Comparison of ENCODE assay signal across 24 cellular contexts in the genomic region with DNA sequence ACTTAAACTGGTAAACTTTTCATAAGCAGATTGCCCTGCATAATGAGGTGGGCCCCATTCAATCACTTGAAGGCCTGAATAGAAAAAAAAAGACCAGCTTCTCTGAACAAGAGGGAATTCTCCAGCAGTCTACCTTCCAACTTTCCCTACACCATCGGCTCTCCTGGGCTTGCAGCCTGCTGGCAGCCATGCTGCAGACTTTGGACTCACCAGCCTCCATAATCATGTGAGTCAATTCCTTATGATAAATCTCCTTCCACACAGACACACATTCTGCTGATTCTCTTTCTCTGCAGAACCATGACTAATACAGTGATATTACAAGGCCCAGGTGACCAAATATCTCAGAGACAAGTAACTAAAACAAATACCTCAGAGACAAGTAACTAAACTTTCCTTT.
DNase-seq lines count a peak whose midpoint lies in the region; ATAC-seq, FAIRE-seq and TF ChIP-seq lines count a peak whose summit lies in the region.
"Had no signal": no experiment of that assay in that cellular context is flagged by ENCODE, and none has a peak within 500 bp of the region (broad histone marks: within the 10 kb centered on the region; RNA-seq: fewer than 3 reads in every experiment).

No MANE protein-coding gene starts in this region.

- H3K4me1 ChIP-seq in astrocyte (ENCODE audit: insufficient read depth, low read length) (peaks cover under 1% of the 10 kb centered on the region), foreskin keratinocyte (no peaks in the 10 kb centered on the region)
- H3K4me1 ChIP-seq: tibial artery had no signal

- ATAC-seq in foreskin keratinocyte = peak; percentile 81
- no peak for ATAC-seq in sciatic nerve
- no peak for ATAC-seq in GM19463 (IDR thresholded peaks at IDR 0.05; ENCODE audit: unreplicated experiment)
- ATAC-seq: SK-N-SH treated with all-trans-retinoic acid at 6 μM for 48 hours, WTC11 had no signal

- no peaks in the 10 kb centered on the region for H3K79me2 ChIP-seq in astrocyte (ENCODE audit: insufficient read depth, low read length)

- H2AFZ ChIP-seq in astrocyte (ENCODE audit: low read depth, low read length) = no peak overlapping the region

- H3K4me1 Mint-ChIP-seq in astrocyte (ENCODE audit: low read depth, unreplicated experiment) = peaks cover 2% of the 10 kb centered on the region
- H3K4me1 Mint-ChIP-seq: activated naive CD8-positive, alpha-beta T cell treated with anti-CD3 and anti-CD28 coated beads, Interleukin-2, amount 10 ng/mL, durations not matched to agents 7 days and 5 days had no signal

- no peaks in the 10 kb centered on the region for H3K27me3 Mint-ChIP-seq in astrocyte (ENCODE audit: low read depth, unreplicated experiment)

- H4K20me1 ChIP-seq in astrocyte (ENCODE audit: insufficient read depth, low read length) = no peaks in the 10 kb centered on the region

- no peaks in the 10 kb centered on the region for H3K27me3 ChIP-seq in astrocyte (ENCODE audit: insufficient read depth, low read length)
- H3K27me3 ChIP-seq in foreskin keratinocyte = no peaks in the 10 kb centered on the region
- H3K27me3 ChIP-seq: neutrophil, tibial artery had no signal

- H3K9ac ChIP-seq in astrocyte (ENCODE audit: low read length) = no peak overlapping the region

- H3K27ac ChIP-seq in astrocyte (ENCODE audit: low read depth, low read length) (no peak overlapping the region), foreskin keratinocyte (no peak overlapping the region)
- H3K27ac ChIP-seq: neutrophil, tibial artery had no signal

- peak; percentile 26 for DNase-seq in HT-29 (ENCODE audit: low spot score)
- peak; percentile 68 for DNase-seq in astrocyte (ENCODE audit: low read depth)
- DNase-seq in foreskin keratinocyte = peak; percentile 32 to 72
- DNase-seq in renal cortical epithelial cell (ENCODE audit: low read depth) = peak; percentile 70
- no peak for DNase-seq in posterior cingulate gyrus
- DNase-seq in sciatic nerve (ENCODE audit: low spot score) = no peak
- DNase-seq in foreskin melanocyte = no peak
- DNase-seq: activated naive CD8-positive, alpha-beta T cell treated with anti-CD3 and anti-CD28 coated beads, Interleukin-2, amount 10 ng/mL, durations not matched to agents 7 days and 5 days; CD8-positive, alpha-beta memory T cell; cortex of kidney; DMS79 treated with DMSO at 0.1 percent for 48 hours; MM.1S; NCI-H1436; NCI-H524; stimulated activated CD4-positive, alpha-beta T cell treated with anti-CD3 and anti-CD28 coated beads, Interleukin-4, amount 100 ng/mL, for 24 hours; tibial artery had no signal

- no peak overlapping the region for H3K4me3 ChIP-seq in astrocyte (ENCODE audit: insufficient read depth, low read depth, low read length)
- H3K4me3 ChIP-seq: lung, tibial artery had no signal

- H3K9me3 Mint-ChIP-seq in astrocyte (ENCODE audit: unreplicated experiment) = peaks cover 2% of the 10 kb centered on the region
- H3K9me3 Mint-ChIP-seq: activated naive CD8-positive, alpha-beta T cell treated with anti-CD3 and anti-CD28 coated beads, Interleukin-2, amount 10 ng/mL, durations not matched to agents 7 days and 5 days; activated T-helper 2 cell treated with anti-CD3 and anti-CD28 coated beads, Interferon-gamma antibody, Interleukin-2, Interleukin-4, amounts not matched to agents 10 μg/mL and 5 μg/mL and 100 μg/mL, durations not matched to agents 14 hours and 24 hours and 36 hours; CD8-positive, alpha-beta memory T cell; stimulated activated naive CD8-positive, alpha-beta T cell treated with anti-CD3 and anti-CD28 coated beads, Interleukin-15, Interleukin-2, amounts not matched to agents 100 ng/mL and 50 ng/mL, for 24 hours had no signal

- no peak overlapping the region for H3K4me3 Mint-ChIP-seq in astrocyte (ENCODE audit: unreplicated experiment)
- H3K4me3 Mint-ChIP-seq: activated naive CD8-positive, alpha-beta T cell treated with anti-CD3 and anti-CD28 coated beads, Interleukin-2, amount 10 ng/mL, durations not matched to agents 7 days and 5 days; CD8-positive, alpha-beta memory T cell; stimulated activated naive CD8-positive, alpha-beta T cell treated with anti-CD3 and anti-CD28 coated beads, Interleukin-15, Interleukin-2, amounts not matched to agents 100 ng/mL and 50 ng/mL, for 24 hours; WTC11 had no signal

- H3K27ac Mint-ChIP-seq in astrocyte (ENCODE audit: unreplicated experiment) = no peak overlapping the region
- H3K27ac Mint-ChIP-seq: activated naive CD8-positive, alpha-beta T cell treated with anti-CD3 and anti-CD28 coated beads, Interleukin-2, amount 10 ng/mL, durations not matched to agents 7 days and 5 days; activated T-helper 2 cell treated with anti-CD3 and anti-CD28 coated beads, Interferon-gamma antibody, Interleukin-2, Interleukin-4, amounts not matched to agents 10 μg/mL and 5 μg/mL and 100 μg/mL, durations not matched to agents 14 hours and 24 hours and 36 hours; CD8-positive, alpha-beta memory T cell; stimulated activated naive CD8-positive, alpha-beta T cell treated with anti-CD3 and anti-CD28 coated beads, Interleukin-15, Interleukin-2, amounts not matched to agents 100 ng/mL and 50 ng/mL, for 24 hours; WTC11 had no signal

- TF ChIP-seq CTCF in astrocyte (IDR thresholded peaks at IDR 0.05; ENCODE audit: insufficient read depth, low read depth, low read length) (no peak), foreskin keratinocyte (conservative IDR thresholded peaks at IDR 0.05) (no peak)

- intact Hi-C loops in posterior cingulate gyrus (cut with DNase I) = loop anchor here (10.0 kb wide), 1 partner anchor 103 kb away; no protein-coding TSS in a partner anchor
- intact Hi-C loops in sciatic nerve (cut with DNase I) = no loop called here

- H3K4me2 ChIP-seq in astrocyte (ENCODE audit: low read length) = no peak overlapping the region

- FAIRE-seq in astrocyte (lab: Jason Lieb, UNC) = no peak
- FAIRE-seq: GM12891 had no signal

- no peaks in the 10 kb centered on the region for H3K36me3 Mint-ChIP-seq in astrocyte (ENCODE audit: low read depth, unreplicated experiment)
- H3K36me3 Mint-ChIP-seq: activated naive CD8-positive, alpha-beta T cell treated with anti-CD3 and anti-CD28 coated beads, Interleukin-2, amount 10 ng/mL, durations not matched to agents 7 days and 5 days; CD8-positive, alpha-beta memory T cell; WTC11 had no signal

- no peaks in the 10 kb centered on the region for H3K9me3 ChIP-seq in astrocyte (ENCODE audit: insufficient read depth, low read depth, low read length)
- H3K9me3 ChIP-seq: neutrophil, tibial artery had no signal

- H3K36me3 ChIP-seq in astrocyte (ENCODE audit: insufficient read depth, low read length) = no peaks in the 10 kb centered on the region
- H3K36me3 ChIP-seq: neutrophil, tibial artery had no signal

Comparison
In these comparisons a context has a peak if more than half of its experiments do, and no peak if none do; other contexts are left out.
1. DNase-seq: peak in HT-29 (single experiment), astrocyte (single experiment), foreskin keratinocyte (2 of 2) and renal cortical epithelial cell (single experiment); none in posterior cingulate gyrus (0 of 10), sciatic nerve (single experiment) and foreskin melanocyte (single experiment).